17 cellular contexts compared by ENCODE assay signal in genomic region chr13:79490846-79491245, GRCh38. TPM values are rescaled to one million over a fixed set of nuclear protein-coding genes. Genes with fewer than 3 reads are reported as not detected.
A peak's percentile ranks its signal among the peaks of the same experiment; 100 is the strongest.
DNase-seq lines count a peak whose midpoint lies in the region; ATAC-seq and TF ChIP-seq lines count a peak whose summit lies in the region.
"Had no signal": no experiment of that assay in that cellular context is flagged by ENCODE, and none has a peak within 500 bp of the region (broad histone marks: within the 10 kb centered on the region; RNA-seq: fewer than 3 reads in every experiment).

No MANE protein-coding gene starts in this region.

- H3K4me3 ChIP-seq in ACC112 (ENCODE audit: low read depth, low read length) = no peak overlapping the region
- peak overlapping the region in 2 of 3 experiments; percentile 30 to 44 for H3K4me3 ChIP-seq in mammary epithelial cell (replicated peaks in 1 of 3; ENCODE audit: insufficient read depth in 1 of 3, low read depth in 2 of 3, low read length in 3 of 3)
- H3K4me3 ChIP-seq: cardiac muscle cell had no signal

- peak overlapping the region; percentile 95 for H3K27ac Mint-ChIP-seq in mesothelial cell of epicardium
- H3K27ac Mint-ChIP-seq: activated CD8-positive, alpha-beta T cell treated with anti-CD3 and anti-CD28 coated beads, Interleukin-2, amount 10 ng/mL, durations not matched to agents 7 days and 5 days had no signal

- TF ChIP-seq CTCF in mammary epithelial cell (conservative IDR thresholded peaks at IDR 0.05 in 1 of 2, IDR thresholded peaks at IDR 0.05 in 1 of 2; ENCODE audit: extremely low read depth in 1 of 2, insufficient read depth in 1 of 2, low read depth in 1 of 2, low read length in 2 of 2) = no peak
- TF ChIP-seq CTCF in mesothelial cell of epicardium (IDR thresholded peaks at IDR 0.05; ENCODE audit: unreplicated experiment) = no peak

- H3K4me1 Mint-ChIP-seq in mesothelial cell of epicardium = peaks cover 61% of the 10 kb centered on the region

- H2AFZ ChIP-seq in ACC112 (ENCODE audit: low read length, unreplicated experiment) = no peak overlapping the region
- no peak overlapping the region for H2AFZ ChIP-seq in mammary epithelial cell (ENCODE audit: low read depth, low read length)

- peak overlapping the region; percentile 79 for H3K9ac ChIP-seq in mammary epithelial cell (ENCODE audit: insufficient read depth, low read length)
- H3K9ac ChIP-seq: KMS-11 had no signal

- WGBS in mammary epithelial cell (ENCODE audit: low coverage, missing lambda C conversion rate) = 100% methylated on average over 1 of the region's 1 CpG

- CTCF ChIA-PET in mammary epithelial cell (lab: Charles Lee; ENCODE audit: low non-redundant PET) = no interaction called here

- DNase-seq in HCEC 1CT = peak; percentile 17
- DNase-seq in mammary epithelial cell = no peak
- DNase-seq in mesothelial cell of epicardium (ENCODE audit: low spot score in 2 of 2, unreplicated experiment in 2 of 2) = no peak
- no peak for DNase-seq in activated CD8-positive, alpha-beta memory T cell treated with anti-CD3 and anti-CD28 coated beads, Interleukin-2, amount 50 U/mL, for 48 hours
- DNase-seq: activated CD8-positive, alpha-beta T cell treated with anti-CD3 and anti-CD28 coated beads, Interleukin-2, amount 10 ng/mL, durations not matched to agents 7 days and 5 days; activated gamma-delta T cell; effector CD8-positive, alpha-beta T cell; left ventricle myocardium superior; naive thymus-derived CD4-positive, alpha-beta T cell; NCI-H1436; SIG-M5 had no signal

- BruUV-seq in mammary epithelial cell (replicated peaks; lab: Mats Ljungman, UMichigan) = no TSS peak

- no peaks in the 10 kb centered on the region for H3K27me3 ChIP-seq in ACC112 (ENCODE audit: insufficient read depth, low read length)
- H3K27me3 ChIP-seq in mammary epithelial cell (ENCODE audit: insufficient read depth, low read length) = no peaks in the 10 kb centered on the region
- H3K27me3 ChIP-seq: cardiac muscle cell had no signal

- no peaks in the 10 kb centered on the region for H3K27me3 Mint-ChIP-seq in mesothelial cell of epicardium (ENCODE audit: low read depth)
- H3K27me3 Mint-ChIP-seq: naive thymus-derived CD4-positive, alpha-beta T cell; stimulated activated naive CD8-positive, alpha-beta T cell treated with anti-CD3 and anti-CD28 coated beads, Interleukin-15, Interleukin-2, amounts not matched to agents 100 ng/mL and 50 ng/mL, for 24 hours had no signal

- H3K4me2 ChIP-seq in mammary epithelial cell (ENCODE audit: insufficient read depth, low read depth, low read length) = peak overlapping the region; percentile 71
- H3K4me2 ChIP-seq: KMS-11 had no signal

- no peak overlapping the region for H3K4me3 Mint-ChIP-seq in mesothelial cell of epicardium
- H3K4me3 Mint-ChIP-seq: activated CD8-positive, alpha-beta T cell treated with anti-CD3 and anti-CD28 coated beads, Interleukin-2, amount 10 ng/mL, durations not matched to agents 7 days and 5 days had no signal

- H3K4me1 ChIP-seq in ACC112 (ENCODE audit: control insufficient read depth, insufficient read depth, low read length, unreplicated experiment) (peaks cover 24% of the 10 kb centered on the region), mammary epithelial cell (ENCODE audit: insufficient read depth, low read length) (peaks cover 64% of the 10 kb centered on the region)

- H4K20me1 ChIP-seq in mammary epithelial cell (ENCODE audit: insufficient read depth, low read length) = no peaks in the 10 kb centered on the region

- H3K36me3 ChIP-seq in ACC112 (ENCODE audit: insufficient read depth, low read length) (peaks cover 6% of the 10 kb centered on the region; the same call in 1 of the 2 replicates), mammary epithelial cell (ENCODE audit: insufficient read depth, low read length) (no peaks in the 10 kb centered on the region)
- H3K36me3 ChIP-seq: cardiac muscle cell had no signal

- peaks cover 7% of the 10 kb centered on the region for H3K36me3 Mint-ChIP-seq in mesothelial cell of epicardium

- ATAC-seq in HG03025 (IDR thresholded peaks at IDR 0.05; ENCODE audit: low FRiP score, unreplicated experiment) = no peak
- ATAC-seq in GM19351 (IDR thresholded peaks at IDR 0.05; ENCODE audit: unreplicated experiment) = no peak
- ATAC-seq: activated CD8-positive, alpha-beta T cell treated with anti-CD3 and anti-CD28 coated beads, Interleukin-2, amount 10 ng/mL, durations not matched to agents 7 days and 5 days; left ventricle myocardium superior; naive thymus-derived CD4-positive, alpha-beta T cell had no signal

- no peaks in the 10 kb centered on the region for H3K9me3 Mint-ChIP-seq in mesothelial cell of epicardium

- in situ Hi-C loops in mammary epithelial cell (cut with MboI; ENCODE audit: low sequenced_read_pairs in 2 of 2) = no loop called here

- H3K9me3 ChIP-seq in mammary epithelial cell (replicated peaks; ENCODE audit: insufficient read depth, low read length) = no peaks in the 10 kb centered on the region

- dilution Hi-C loops in mammary epithelial cell (cut with HindIII; ENCODE audit: low sequenced_read_pairs) = loop anchor here (5.0 kb wide), 1 partner anchor 101 kb away; no protein-coding TSS in a partner anchor

- H3K27ac ChIP-seq in ACC112 (ENCODE audit: low read depth, low read length) (peak overlapping the region; percentile 77), mammary epithelial cell (ENCODE audit: insufficient read depth, low read depth, low read length) (peak overlapping the region; percentile 100)
- H3K27ac ChIP-seq: KMS-11 had no signal

- intact Hi-C loops in mammary epithelial cell (cut with micrococcal nuclease) = no loop called here

- H3K79me2 ChIP-seq in ACC112 (ENCODE audit: control insufficient read depth, insufficient read depth, low read length, unreplicated experiment) (peaks cover 64% of the 10 kb centered on the region), mammary epithelial cell (ENCODE audit: insufficient read depth, low read length) (peaks cover 94% of the 10 kb centered on the region)

RNA-seq across cellular contexts. Expression of gene NDFIP2, which starts 9.9 kb away (rescaled TPM):
- total RNA-seq in mammary epithelial cell = 100 to 1,000 TPM; 120 TPM
- polyA plus RNA-seq in mammary epithelial cell = 55.2 TPM
- 103 TPM for polyA minus RNA-seq in mammary epithelial cell
- 40.0 to 46.9 TPM (median 41.7 TPM) in 3 replicates for total RNA-seq in mesothelial cell of epicardium
